Comparison of ENCODE assay signal across 2 cellular contexts in genomic region chr15:76033438-76033837, GRCh38.
TF ChIP-seq lines count a peak whose summit lies in the region.

No MANE protein-coding gene starts in this region.

TF ChIP-seq in HepG2, 621 proteins besides CTCF, POLR2A, EP300 and RAD21:
- TF ChIP-seq NONO (IDR thresholded peaks at IDR 0.05) (no peak), NONO (CRISPR knock-in tag; conservative IDR thresholded peaks at IDR 0.05) (no peak), CREB1 (IDR thresholded peaks at IDR 0.05) (peak; percentile 24; the same call in 1 of the 2 replicates), CREB1 (CRISPR knock-in tag; IDR thresholded peaks at IDR 0.05) (no peak), ATF7 (IDR thresholded peaks at IDR 0.05) (peak; percentile 93), ATF7 (CRISPR knock-in tag; IDR thresholded peaks at IDR 0.05) (no peak)

TF ChIP-seq in GM12878, 131 proteins besides CTCF, POLR2A, EP300 and RAD21:
- TF ChIP-seq POLR2AphosphoS5 (IDR thresholded peaks at IDR 0.05; ENCODE audit: low read length) (no peak), ATF7 (IDR thresholded peaks at IDR 0.05; ENCODE audit: low read depth) (peak; percentile 42; the same call in 1 of the 2 replicates)
